In the genomic region with DNA sequence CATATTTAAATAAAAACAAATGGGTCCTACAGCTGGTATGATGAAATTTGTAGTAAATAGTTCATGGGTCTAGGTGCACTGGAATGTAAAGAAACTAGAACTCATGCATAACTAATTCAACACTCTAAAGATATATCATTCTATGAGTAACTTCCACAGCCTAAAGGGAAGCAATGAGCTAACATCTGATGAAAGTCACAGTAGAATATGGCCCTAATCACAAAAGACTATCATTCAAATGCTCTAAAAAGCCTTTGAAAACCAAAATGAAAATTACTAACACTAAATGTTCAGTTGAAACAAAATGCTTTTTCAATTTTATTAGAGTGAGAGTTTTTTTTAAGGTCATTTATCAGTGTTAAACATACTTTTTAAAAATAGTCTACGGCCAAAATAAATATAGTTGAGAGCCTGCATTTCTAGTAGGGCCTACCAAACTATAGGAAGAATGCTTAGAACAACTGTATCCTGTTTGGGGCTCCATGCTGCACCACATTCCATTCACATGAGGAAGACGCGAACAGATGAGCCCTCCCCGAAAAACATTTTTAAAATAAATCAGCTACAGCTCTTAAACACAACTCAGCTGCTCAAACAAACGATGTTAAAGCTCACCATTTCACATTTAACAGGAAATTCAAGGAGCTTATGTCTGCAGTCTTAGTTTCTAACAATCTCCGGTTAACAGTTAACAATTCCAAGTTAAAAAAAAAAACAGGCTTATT, we compare ENCODE assay signal across 8 cellular contexts.
A peak's percentile ranks its signal among the peaks of the same experiment; 100 is the strongest.
DNase-seq lines count a peak whose midpoint lies in the region; ATAC-seq and TF ChIP-seq lines count a peak whose summit lies in the region.

No MANE protein-coding gene starts in this region.

- no peak overlapping the region for H2AFZ ChIP-seq in OCI-LY1 (ENCODE audit: low read length)

- no peaks in the 10 kb centered on the region for H4K20me1 ChIP-seq in OCI-LY1 (ENCODE audit: insufficient read depth, low read length)

- H3K4me1 ChIP-seq in OCI-LY1 (ENCODE audit: insufficient read depth, low read length, severe bottlenecking), result peaks cover 46% of the 10 kb centered on the region

- peak overlapping the region; percentile 79 for H3K4me2 ChIP-seq in OCI-LY1 (ENCODE audit: low read length)

- H3K4me1 Mint-ChIP-seq in CD14-positive monocyte, result peaks cover 16% of the 10 kb centered on the region
- H3K4me1 Mint-ChIP-seq in stimulated activated effector memory CD8-positive, alpha-beta T cell treated with anti-CD3 and anti-CD28 coated beads, Interleukin-12 subunit alpha, Interleukin-12 subunit beta, amount 100 ng/mL, for 72 hours, result peaks cover 14% of the 10 kb centered on the region

- no peaks in the 10 kb centered on the region for H3K9me3 Mint-ChIP-seq in CD14-positive monocyte
- H3K9me3 Mint-ChIP-seq in stimulated activated effector memory CD8-positive, alpha-beta T cell treated with anti-CD3 and anti-CD28 coated beads, Interleukin-12 subunit alpha, Interleukin-12 subunit beta, amount 100 ng/mL, for 72 hours, result no peaks in the 10 kb centered on the region

- H3K4me3 Mint-ChIP-seq in CD14-positive monocyte, result peak overlapping the region; percentile 95 to 97
- H3K4me3 Mint-ChIP-seq in stimulated activated effector memory CD8-positive, alpha-beta T cell treated with anti-CD3 and anti-CD28 coated beads, Interleukin-12 subunit alpha, Interleukin-12 subunit beta, amount 100 ng/mL, for 72 hours, result peak overlapping the region; percentile 76

- peak overlapping the region; percentile 94 for H3K4me3 ChIP-seq in OCI-LY1 (ENCODE audit: low read depth, low read length, poor library complexity, severe bottlenecking)
- H3K4me3 ChIP-seq in cardiac fibroblast (replicated peaks in 1 of 2; ENCODE audit: low read depth in 2 of 2, low read length in 2 of 2), result peak overlapping the region; percentile 40 to 67
- H3K4me3 ChIP-seq in kidney epithelial cell (ENCODE audit: low read depth, low read length), result peak overlapping the region; percentile 54

- no peaks in the 10 kb centered on the region for H3K9me2 ChIP-seq in OCI-LY1 (ENCODE audit: low read depth, low read length)

- no peaks in the 10 kb centered on the region for H3K27me3 Mint-ChIP-seq in CD14-positive monocyte (ENCODE audit: low read depth in 3 of 3)

- H3K9me3 ChIP-seq in OCI-LY1 (ENCODE audit: low read length), result no peaks in the 10 kb centered on the region

- peaks cover 8 to 15% of the 10 kb centered on the region in 2 donors for H3K36me3 Mint-ChIP-seq in CD14-positive monocyte
- peaks cover 34% of the 10 kb centered on the region for H3K36me3 Mint-ChIP-seq in stimulated activated effector memory CD8-positive, alpha-beta T cell treated with anti-CD3 and anti-CD28 coated beads, Interleukin-12 subunit alpha, Interleukin-12 subunit beta, amount 100 ng/mL, for 72 hours

- H3K27ac ChIP-seq in OCI-LY1 (ENCODE audit: low read depth, low read length, poor library complexity, severe bottlenecking), result peak overlapping the region; percentile 98

- H3K27ac Mint-ChIP-seq in CD14-positive monocyte, result peak overlapping the region; percentile 96 to 99 (median 98)
- H3K27ac Mint-ChIP-seq in stimulated activated effector memory CD8-positive, alpha-beta T cell treated with anti-CD3 and anti-CD28 coated beads, Interleukin-12 subunit alpha, Interleukin-12 subunit beta, amount 100 ng/mL, for 72 hours, result peak overlapping the region; percentile 95

- peak; percentile 23 for ATAC-seq in GM19351 (IDR thresholded peaks at IDR 0.05; ENCODE audit: unreplicated experiment)
- no peak for ATAC-seq in stimulated activated effector memory CD8-positive, alpha-beta T cell treated with anti-CD3 and anti-CD28 coated beads, Interleukin-12 subunit alpha, Interleukin-12 subunit beta, amount 100 ng/mL, for 72 hours
- ATAC-seq in HG03159 (IDR thresholded peaks at IDR 0.05; ENCODE audit: unreplicated experiment), result no peak

- intact Hi-C loops in CD14-positive monocyte (cut with micrococcal nuclease), result loop anchor here (5.0 to 10.0 kb wide), 4 partner anchors 197 to 437 kb away; partner anchors contain the start of genes JMJD1C (in 1 of the 2) and REEP3 (in 1 of the 2)

- DNase-seq in CD14-positive monocyte (ENCODE audit: low spot score), result no peak
- DNase-seq in cardiac fibroblast (ENCODE audit: low read depth in 2 of 2), result peak; percentile 86 to 93
- no peak for DNase-seq in kidney epithelial cell (ENCODE audit: low read depth)
- no peak for DNase-seq in stimulated activated effector memory CD8-positive, alpha-beta T cell treated with anti-CD3 and anti-CD28 coated beads, Interleukin-12 subunit alpha, Interleukin-12 subunit beta, amount 100 ng/mL, for 72 hours (ENCODE audit: low spot score in 2 of 2)
- no peak for DNase-seq in cerebellum (ENCODE audit: low spot score)

- no peaks in the 10 kb centered on the region for H3K36me3 ChIP-seq in OCI-LY1 (ENCODE audit: insufficient read depth, low read length)
- H3K36me3 ChIP-seq in kidney epithelial cell (ENCODE audit: control insufficient read depth, insufficient read depth, low read length), result no peaks in the 10 kb centered on the region

- peak overlapping the region; percentile 91 for H3K9ac ChIP-seq in OCI-LY1 (ENCODE audit: low read length)

- peaks cover 6% of the 10 kb centered on the region; the same call in 1 of the 2 replicates for H3F3A ChIP-seq in OCI-LY1 (ENCODE audit: insufficient read depth, low read length)

- no peak for TF ChIP-seq CTCF in CD14-positive monocyte (IDR thresholded peaks at IDR 0.05)
- TF ChIP-seq CTCF in OCI-LY1 (IDR thresholded peaks at IDR 0.05; ENCODE audit: low read length), result no peak
- no peak for TF ChIP-seq CTCF in cardiac fibroblast (IDR thresholded peaks at IDR 0.05; ENCODE audit: low read depth, low read length)
- TF ChIP-seq CTCF in kidney epithelial cell (IDR thresholded peaks at IDR 0.05; ENCODE audit: insufficient read depth, low read length, poor library complexity, severe bottlenecking), result no peak

- peaks cover 66% of the 10 kb centered on the region for H3K79me2 ChIP-seq in OCI-LY1 (ENCODE audit: insufficient read depth, low read length)

- H3K27me3 ChIP-seq in OCI-LY1 (ENCODE audit: insufficient read depth, low read length) (no peaks in the 10 kb centered on the region), kidney epithelial cell (ENCODE audit: control insufficient read depth, insufficient read depth, low read length) (no peaks in the 10 kb centered on the region)

Comparison
In these comparisons a context has a peak if more than half of its experiments do, and no peak if none do; other contexts are left out.
1. DNase-seq: peak in cardiac fibroblast (2 of 2); none in CD14-positive monocyte (single experiment), kidney epithelial cell (single experiment), stimulated activated effector memory CD8-positive, alpha-beta T cell treated with anti-CD3 and anti-CD28 coated beads, Interleukin-12 subunit alpha, Interleukin-12 subunit beta, amount 100 ng/mL, for 72 hours (0 of 2) and cerebellum (single experiment).
2. Peak in every context shown above with its lines, with median percentiles within 50 percentile points of each other: H3K4me3 ChIP-seq.